ENCODE assay signal across 9 cellular contexts in the genomic region with DNA sequence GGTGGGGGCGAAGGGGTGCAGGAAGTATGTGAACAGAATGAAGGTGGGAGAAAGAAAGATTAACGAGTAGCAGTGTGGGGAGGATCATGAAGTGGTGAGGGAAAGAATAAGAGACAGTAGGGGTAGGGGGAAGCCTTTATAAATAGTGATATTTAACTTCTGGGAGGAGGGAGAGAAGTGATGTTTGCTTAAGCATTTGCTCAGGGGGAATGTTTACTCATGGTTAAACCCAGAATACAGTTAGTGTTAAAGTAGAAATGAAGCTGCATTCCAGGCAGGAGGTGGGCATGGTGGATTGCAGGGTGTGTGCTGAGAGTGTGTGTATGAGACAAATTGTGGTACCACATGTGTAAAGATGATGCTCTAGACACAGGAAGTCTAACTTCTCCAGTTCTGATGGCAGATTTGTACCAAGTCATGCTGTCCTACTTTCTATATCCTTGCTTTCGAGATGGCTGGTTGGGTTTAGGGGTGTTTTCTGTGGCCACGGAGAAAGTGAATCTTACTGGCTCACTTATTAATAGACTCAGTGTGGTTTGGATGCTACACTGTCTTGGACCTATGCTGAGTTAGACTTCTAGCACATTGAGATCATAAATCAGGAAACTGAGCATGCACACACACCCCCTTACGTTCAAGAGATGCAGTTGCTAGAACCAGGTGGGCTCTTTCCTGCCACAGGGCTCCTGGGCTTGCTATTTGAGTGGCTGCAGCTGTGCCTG. TPM values are rescaled to one million over a fixed set of nuclear protein-coding genes. Genes with fewer than 3 reads are reported as not detected.
A peak's percentile ranks its signal among the peaks of the same experiment; 100 is the strongest.
DNase-seq lines count a peak whose midpoint lies in the region; ATAC-seq and TF ChIP-seq lines count a peak whose summit lies in the region.
"Had no signal": no experiment of that assay in that cellular context is flagged by ENCODE, and none has a peak within 500 bp of the region (broad histone marks: within the 10 kb centered on the region; RNA-seq: fewer than 3 reads in every experiment).

No MANE protein-coding gene starts in this region.

- CTCF ChIA-PET in Caco-2 (lab: Charles Lee), result interaction anchor here (1.3 to 1.8 kb wide), 2 partner anchors 11 to 25 kb away, joined by 7 to 11 read pairs; partner anchors contain the start of gene DNMBP
- CTCF ChIA-PET in activated CD8-positive, alpha-beta T cell treated with anti-CD3 and anti-CD28 coated beads for 36 hours (lab: Charles Lee), result interaction anchor here (1.1 to 3.0 kb wide), 4 partner anchors 11 to 175 kb away, joined by 3 to 23 read pairs (median 12); partner anchors contain the start of gene DNMBP

- no peaks in the 10 kb centered on the region for H3K9me3 ChIP-seq in Caco-2

- TF ChIP-seq CTCF in Caco-2 (IDR thresholded peaks at IDR 0.05; ENCODE audit: insufficient read depth in 1 of 2, low read depth in 1 of 2, low read length in 1 of 2, severe bottlenecking in 1 of 2, unreplicated experiment in 1 of 2) (no peak), osteocyte (IDR thresholded peaks at IDR 0.05) (no peak)
- no peak for TF ChIP-seq CTCF in activated CD8-positive, alpha-beta T cell treated with anti-CD3 and anti-CD28 coated beads for 36 hours (IDR thresholded peaks at IDR 0.05)

- H3K4me1 Mint-ChIP-seq in Caco-2 (ENCODE audit: low read depth, unreplicated experiment) (peaks cover 16% of the 10 kb centered on the region), osteocyte (ENCODE audit: unreplicated experiment) (peaks cover 17% of the 10 kb centered on the region)
- peaks cover 10% of the 10 kb centered on the region for H3K4me1 Mint-ChIP-seq in activated CD8-positive, alpha-beta T cell treated with anti-CD3 and anti-CD28 coated beads for 36 hours (ENCODE audit: low read depth)

- H3K36me3 Mint-ChIP-seq in Caco-2 (ENCODE audit: insufficient read depth, unreplicated experiment) (peaks cover 4% of the 10 kb centered on the region), osteocyte (ENCODE audit: unreplicated experiment) (no peaks in the 10 kb centered on the region)
- no peaks in the 10 kb centered on the region for H3K36me3 Mint-ChIP-seq in activated CD8-positive, alpha-beta T cell treated with anti-CD3 and anti-CD28 coated beads for 36 hours (ENCODE audit: low read depth)

- no TSS peak for BruUV-seq in Caco-2 (replicated peaks; lab: Mats Ljungman, UMichigan)

- no peaks in the 10 kb centered on the region for H3K36me3 ChIP-seq in Caco-2 (ENCODE audit: control insufficient read depth, insufficient read depth, low read length)

- no peak for DNase-seq in Caco-2
- peak; percentile 47 for DNase-seq in activated CD8-positive, alpha-beta T cell treated with anti-CD3 and anti-CD28 coated beads for 36 hours
- no peak for DNase-seq in T-helper 9 cell
- no peak for DNase-seq in stimulated activated naive CD4-positive, alpha-beta T cell treated with Interleukin-2 at 50 U/mL for 16 hours (lab: John Stamatoyannopoulos, UW)
- no peak for DNase-seq in osteocyte (ENCODE audit: extremely low spot score, unreplicated experiment)
- no peak for DNase-seq in activated CD4-positive, alpha-beta T cell treated with anti-CD3 and anti-CD28 coated beads, Interleukin-2, amount 50 U/mL, for 48 hours

- peaks cover 25% of the 10 kb centered on the region for H3K4me1 ChIP-seq in Caco-2

- H3K27ac Mint-ChIP-seq in Caco-2 (ENCODE audit: unreplicated experiment) (peak overlapping the region; percentile 27), osteocyte (ENCODE audit: unreplicated experiment) (no peak overlapping the region)
- no peak overlapping the region for H3K27ac Mint-ChIP-seq in activated CD8-positive, alpha-beta T cell treated with anti-CD3 and anti-CD28 coated beads for 36 hours
- H3K27ac Mint-ChIP-seq: stimulated activated naive CD8-positive, alpha-beta T cell treated with anti-CD3 and anti-CD28 coated beads, Interleukin-15, Interleukin-2, amounts not matched to agents 100 ng/mL and 50 ng/mL, for 24 hours had no signal

- H3K4me3 Mint-ChIP-seq in Caco-2 (ENCODE audit: unreplicated experiment) (peak overlapping the region; percentile 60), osteocyte (ENCODE audit: unreplicated experiment) (no peak overlapping the region)
- H3K4me3 Mint-ChIP-seq in activated CD8-positive, alpha-beta T cell treated with anti-CD3 and anti-CD28 coated beads for 36 hours, result no peak overlapping the region
- H3K4me3 Mint-ChIP-seq: stimulated activated naive CD8-positive, alpha-beta T cell treated with anti-CD3 and anti-CD28 coated beads, Interleukin-15, Interleukin-2, amounts not matched to agents 100 ng/mL and 50 ng/mL, for 24 hours had no signal

- intact Hi-C loops in Caco-2 (cut with micrococcal nuclease; ENCODE audit: unreplicated experiment), result loop anchor here (1.0 kb wide), 3 partner anchors 10 to 26 kb away; no protein-coding TSS in a partner anchor
- intact Hi-C loops in activated CD8-positive, alpha-beta T cell treated with anti-CD3 and anti-CD28 coated beads for 36 hours (cut with micrococcal nuclease), result no loop called here

- H3K4me3 ChIP-seq in Caco-2 (ENCODE audit: low read depth, low read length), result no peak overlapping the region

- H3K9me3 Mint-ChIP-seq in Caco-2 (ENCODE audit: unreplicated experiment) (no peaks in the 10 kb centered on the region), osteocyte (ENCODE audit: unreplicated experiment) (no peaks in the 10 kb centered on the region)
- no peaks in the 10 kb centered on the region for H3K9me3 Mint-ChIP-seq in activated CD8-positive, alpha-beta T cell treated with anti-CD3 and anti-CD28 coated beads for 36 hours
- H3K9me3 Mint-ChIP-seq: stimulated activated naive CD8-positive, alpha-beta T cell treated with anti-CD3 and anti-CD28 coated beads, Interleukin-15, Interleukin-2, amounts not matched to agents 100 ng/mL and 50 ng/mL, for 24 hours had no signal

- H3K27me3 Mint-ChIP-seq in Caco-2 (ENCODE audit: insufficient read depth, unreplicated experiment) (no peaks in the 10 kb centered on the region), osteocyte (ENCODE audit: unreplicated experiment) (no peaks in the 10 kb centered on the region)
- peaks cover 6% of the 10 kb centered on the region for H3K27me3 Mint-ChIP-seq in activated CD8-positive, alpha-beta T cell treated with anti-CD3 and anti-CD28 coated beads for 36 hours
- H3K27me3 Mint-ChIP-seq: stimulated activated naive CD8-positive, alpha-beta T cell treated with anti-CD3 and anti-CD28 coated beads, Interleukin-15, Interleukin-2, amounts not matched to agents 100 ng/mL and 50 ng/mL, for 24 hours had no signal

- ATAC-seq in GM19463 (IDR thresholded peaks at IDR 0.05; ENCODE audit: unreplicated experiment), result peak; percentile 82
- peak; percentile 63 for ATAC-seq in HG03521 (IDR thresholded peaks at IDR 0.05; ENCODE audit: unreplicated experiment)
- peak; percentile 91 for ATAC-seq in activated CD8-positive, alpha-beta T cell treated with anti-CD3 and anti-CD28 coated beads for 36 hours

- H3K27me3 ChIP-seq in Caco-2 (replicated peaks; ENCODE audit: control insufficient read depth, insufficient read depth, low read length), result no peaks in the 10 kb centered on the region

- POLR2A ChIA-PET in Caco-2 (lab: Charles Lee), result no interaction called here
- POLR2A ChIA-PET in activated CD8-positive, alpha-beta T cell treated with anti-CD3 and anti-CD28 coated beads for 36 hours (lab: Charles Lee), result interaction anchor here (0.8 kb wide), 1 partner anchor 17 kb away, joined by 3 read pairs; no protein-coding TSS in a partner anchor

RNA-seq across cellular contexts. Expression of gene DNMBP, which starts 10.6 kb away (rescaled TPM):
- 30.6 and 31.0 TPM in 2 replicates for total RNA-seq in Caco-2 (2022)
- total RNA-seq in activated CD8-positive, alpha-beta T cell treated with anti-CD3 and anti-CD28 coated beads for 36 hours, result 1 to 10 TPM; 2.6 to 2.9 TPM
- 16.2 and 17.5 TPM in 2 replicates for total RNA-seq in osteocyte
